ENCODE assay signal across 12 cellular contexts in the genomic region with DNA sequence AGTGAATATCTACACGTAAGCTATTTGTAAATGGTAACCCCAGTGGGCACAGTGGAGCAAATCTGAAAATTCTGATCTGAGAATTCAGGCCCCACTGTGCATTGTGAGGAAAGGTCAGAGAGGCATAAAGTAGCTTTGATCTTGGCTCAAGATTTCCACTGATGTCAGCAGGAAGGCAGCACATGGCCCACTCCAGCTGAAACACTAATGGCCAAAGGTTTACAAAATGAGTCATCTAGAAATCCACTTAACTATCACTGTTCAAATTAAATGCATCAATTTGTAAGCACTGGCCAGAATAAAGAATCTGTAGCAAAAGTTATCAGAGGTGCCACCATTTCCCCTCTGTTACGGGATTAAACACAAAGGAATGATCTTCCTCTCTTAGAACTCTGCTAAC.
DNase-seq lines count a peak whose midpoint lies in the region; ATAC-seq and TF ChIP-seq lines count a peak whose summit lies in the region.
"Had no signal": no experiment of that assay in that cellular context is flagged by ENCODE, and none has a peak within 500 bp of the region (broad histone marks: within the 10 kb centered on the region; RNA-seq: fewer than 3 reads in every experiment).

No MANE protein-coding gene starts in this region.

- POLR2A ChIA-PET in AG04450 (lab: Yijun Ruan, JAX): interaction anchor here (1.1 kb wide), 1 partner anchor 33 kb away, joined by 3 read pairs; no protein-coding TSS in a partner anchor
- POLR2A ChIA-PET in CD4-positive, alpha-beta memory T cell (lab: Charles Lee; ENCODE audit: partially characterized antibody): no interaction called here
- POLR2A ChIA-PET in activated CD4-positive, alpha-beta memory T cell treated with anti-CD3 and anti-CD28 coated beads, Interleukin-2, amount 10 ng/mL, durations not matched to agents 7 days and 5 days (lab: Charles Lee): no interaction called here

- CTCF ChIA-PET in AG04450 (lab: Charles Lee): interaction anchor here (1.1 kb wide), 2 partner anchors 10 to 113 kb away, joined by 3 to 5 read pairs; no protein-coding TSS in a partner anchor
- CTCF ChIA-PET in CD4-positive, alpha-beta memory T cell (lab: Charles Lee; ENCODE audit: partially characterized antibody): interaction anchor here (0.6 kb wide), 1 partner anchor 18 kb away, joined by 4 read pairs; no protein-coding TSS in a partner anchor
- CTCF ChIA-PET in activated CD4-positive, alpha-beta memory T cell treated with anti-CD3 and anti-CD28 coated beads, Interleukin-2, amount 10 ng/mL, durations not matched to agents 7 days and 5 days (lab: Charles Lee): interaction anchor here (1.0 kb wide), 1 partner anchor 9 kb away, joined by 3 read pairs; no protein-coding TSS in a partner anchor

- DNase-seq in AG04450 (ENCODE audit: low read depth, low spot score) (peak; percentile 41), HT1080 (ENCODE audit: low read depth) (peak; percentile 80), astrocyte of the spinal cord (ENCODE audit: low read depth, low spot score) (peak; percentile 86), SIG-M5 (lab: John Stamatoyannopoulos, UW) (no peak)
- DNase-seq in CD4-positive, alpha-beta memory T cell: no peak
- DNase-seq in activated CD4-positive, alpha-beta memory T cell treated with anti-CD3 and anti-CD28 coated beads, Interleukin-2, amount 10 ng/mL, durations not matched to agents 7 days and 5 days: no peak
- DNase-seq: CD8-positive, alpha-beta memory T cell; NCI-H1048; ovary had no signal

- peaks cover 0 to 9% (median 3%) of the 10 kb centered on the region in 4 donors for H3K36me3 ChIP-seq in liver (ENCODE audit: control insufficient read depth in 4 of 4, insufficient read depth in 3 of 4, low read depth in 1 of 4, low read length in 3 of 4)
- H3K36me3 ChIP-seq in CD4-positive, alpha-beta memory T cell (ENCODE audit: insufficient read depth, low read length): no peaks in the 10 kb centered on the region
- H3K36me3 ChIP-seq: ovary had no signal

- in situ Hi-C loops in astrocyte of the spinal cord (cut with HindIII; ENCODE audit: low sequenced_read_pairs): no loop called here

- no peak overlapping the region for H3K9ac ChIP-seq in liver (ENCODE audit: low read depth in 1 of 2, low read length in 2 of 2)

- ATAC-seq in GM19328 (IDR thresholded peaks at IDR 0.05; ENCODE audit: unreplicated experiment): no peak

- H3K4me1 ChIP-seq in liver (ENCODE audit: control insufficient read depth in 4 of 4, insufficient read depth in 4 of 4, low read length in 3 of 4): no peaks in the 10 kb centered on the region
- H3K4me1 ChIP-seq in CD4-positive, alpha-beta memory T cell (ENCODE audit: insufficient read depth, low read length): no peaks in the 10 kb centered on the region

- TF ChIP-seq CTCF in AG04450 (IDR thresholded peaks at IDR 0.05; ENCODE audit: low read depth, low read length) (no peak), astrocyte of the spinal cord (IDR thresholded peaks at IDR 0.05; ENCODE audit: low read depth, low read length) (no peak), liver (IDR thresholded peaks at IDR 0.05; ENCODE audit: low read depth, low read length, missing input control) (no peak)

- H3K27me3 ChIP-seq in AG04450 (ENCODE audit: control insufficient read depth, insufficient read depth, low read length) (no peaks in the 10 kb centered on the region), liver (ENCODE audit: control insufficient read depth in 4 of 4, insufficient read depth in 4 of 4, low read length in 3 of 4) (no peaks in the 10 kb centered on the region)
- H3K27me3 ChIP-seq in CD4-positive, alpha-beta memory T cell (ENCODE audit: insufficient read depth, low read length): no peaks in the 10 kb centered on the region
- H3K27me3 ChIP-seq: ovary had no signal

- H3K27ac Mint-ChIP-seq in CD4-positive, alpha-beta memory T cell: peak overlapping the region in 1 of 7 donors; percentile 14
- H3K27ac Mint-ChIP-seq in activated CD4-positive, alpha-beta memory T cell treated with anti-CD3 and anti-CD28 coated beads, Interleukin-2, amount 10 ng/mL, durations not matched to agents 7 days and 5 days: no peak overlapping the region
- H3K27ac Mint-ChIP-seq: CD8-positive, alpha-beta memory T cell had no signal

- no peaks in the 10 kb centered on the region for H3K36me3 Mint-ChIP-seq in CD4-positive, alpha-beta memory T cell
- no peaks in the 10 kb centered on the region for H3K36me3 Mint-ChIP-seq in activated CD4-positive, alpha-beta memory T cell treated with anti-CD3 and anti-CD28 coated beads, Interleukin-2, amount 10 ng/mL, durations not matched to agents 7 days and 5 days (ENCODE audit: low read depth)

- H3K9me3 ChIP-seq in AG04450 (ENCODE audit: control insufficient read depth, insufficient read depth, low read length) (no peaks in the 10 kb centered on the region), liver (ENCODE audit: control insufficient read depth in 4 of 4, low read length in 3 of 4) (no peaks in the 10 kb centered on the region)
- no peaks in the 10 kb centered on the region for H3K9me3 ChIP-seq in CD4-positive, alpha-beta memory T cell (ENCODE audit: control insufficient read depth in 1 of 2, low read length in 2 of 2)
- H3K9me3 ChIP-seq: ovary had no signal

- H3K4me3 ChIP-seq in AG04450 (ENCODE audit: low read depth, low read length) (no peak overlapping the region), astrocyte of the spinal cord (ENCODE audit: low read depth, low read length) (no peak overlapping the region), liver (ENCODE audit: low read depth in 1 of 3, low read length in 3 of 3) (no peak overlapping the region)
- H3K4me3 ChIP-seq in CD4-positive, alpha-beta memory T cell (ENCODE audit: low read length in 2 of 2): no peak overlapping the region
- H3K4me3 ChIP-seq: ovary, SK-N-MC had no signal

- no peak for TF ChIP-seq RAD21 in liver (IDR thresholded peaks at IDR 0.05)

- H3K27me3 Mint-ChIP-seq in CD4-positive, alpha-beta memory T cell: no peaks in the 10 kb centered on the region
- peaks cover 7% of the 10 kb centered on the region for H3K27me3 Mint-ChIP-seq in activated CD4-positive, alpha-beta memory T cell treated with anti-CD3 and anti-CD28 coated beads, Interleukin-2, amount 10 ng/mL, durations not matched to agents 7 days and 5 days

- H3K27ac ChIP-seq in AG04450 (ENCODE audit: low read depth, low read length) (peak overlapping the region; percentile 83), liver (ENCODE audit: low read depth in 1 of 2, low read length in 2 of 2) (no peak overlapping the region)
- H3K27ac ChIP-seq in CD4-positive, alpha-beta memory T cell (ENCODE audit: low read depth, low read length): no peak overlapping the region
- H3K27ac ChIP-seq: ovary, SK-N-MC had no signal

- H3K4me1 Mint-ChIP-seq in CD4-positive, alpha-beta memory T cell: peaks cover 0 to 7% (median 1%) of the 10 kb centered on the region in 4 donors
- peaks cover 15% of the 10 kb centered on the region for H3K4me1 Mint-ChIP-seq in activated CD4-positive, alpha-beta memory T cell treated with anti-CD3 and anti-CD28 coated beads, Interleukin-2, amount 10 ng/mL, durations not matched to agents 7 days and 5 days
- H3K4me1 Mint-ChIP-seq: CD8-positive, alpha-beta memory T cell had no signal

- intact Hi-C loops in CD4-positive, alpha-beta memory T cell (cut with micrococcal nuclease): no loop called here

- WGBS in liver: 92% methylated on average over 2 of the region's 2 CpGs

- no peak overlapping the region for H3K4me3 Mint-ChIP-seq in CD4-positive, alpha-beta memory T cell
- no peak overlapping the region for H3K4me3 Mint-ChIP-seq in activated CD4-positive, alpha-beta memory T cell treated with anti-CD3 and anti-CD28 coated beads, Interleukin-2, amount 10 ng/mL, durations not matched to agents 7 days and 5 days
- H3K4me3 Mint-ChIP-seq: CD8-positive, alpha-beta memory T cell had no signal

- peaks cover 0 to 3% (median 0%) of the 10 kb centered on the region in 8 donors for H3K9me3 Mint-ChIP-seq in CD4-positive, alpha-beta memory T cell
- no peaks in the 10 kb centered on the region for H3K9me3 Mint-ChIP-seq in activated CD4-positive, alpha-beta memory T cell treated with anti-CD3 and anti-CD28 coated beads, Interleukin-2, amount 10 ng/mL, durations not matched to agents 7 days and 5 days
- H3K9me3 Mint-ChIP-seq: CD8-positive, alpha-beta memory T cell had no signal

TF ChIP-seq in liver, 16 proteins besides CTCF, POLR2A, EP300 and RAD21 (continues in another document):
- TF ChIP-seq, protein P1, sequence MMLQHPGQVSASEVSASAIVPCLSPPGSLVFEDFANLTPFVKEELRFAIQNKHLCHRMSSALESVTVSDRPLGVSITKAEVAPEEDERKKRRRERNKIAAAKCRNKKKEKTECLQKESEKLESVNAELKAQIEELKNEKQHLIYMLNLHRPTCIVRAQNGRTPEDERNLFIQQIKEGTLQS (IDR thresholded peaks at IDR 0.05): no peak
- TF ChIP-seq FOXA1 (IDR thresholded peaks at IDR 0.05) (no peak), HNF4G (IDR thresholded peaks at IDR 0.05) (no peak), EGR1 (IDR thresholded peaks at IDR 0.05; ENCODE audit: low read depth in 2 of 2) (no peak), RXRA (IDR thresholded peaks at IDR 0.05) (peak in 1 of 2 donors; percentile 28), SP1 (IDR thresholded peaks at IDR 0.05) (no peak), JUND (IDR thresholded peaks at IDR 0.05) (peak in 1 of 2 donors; percentile 70), GABPA (IDR thresholded peaks at IDR 0.05 in 1 of 2, conservative IDR thresholded peaks at IDR 0.05 in 1 of 2) (no peak), TAF1 (conservative IDR thresholded peaks at IDR 0.05) (no peak), YY1 (IDR thresholded peaks at IDR 0.05) (no peak), NR2F2 (IDR thresholded peaks at IDR 0.05) (no peak)
- TF ChIP-seq, protein P2, sequence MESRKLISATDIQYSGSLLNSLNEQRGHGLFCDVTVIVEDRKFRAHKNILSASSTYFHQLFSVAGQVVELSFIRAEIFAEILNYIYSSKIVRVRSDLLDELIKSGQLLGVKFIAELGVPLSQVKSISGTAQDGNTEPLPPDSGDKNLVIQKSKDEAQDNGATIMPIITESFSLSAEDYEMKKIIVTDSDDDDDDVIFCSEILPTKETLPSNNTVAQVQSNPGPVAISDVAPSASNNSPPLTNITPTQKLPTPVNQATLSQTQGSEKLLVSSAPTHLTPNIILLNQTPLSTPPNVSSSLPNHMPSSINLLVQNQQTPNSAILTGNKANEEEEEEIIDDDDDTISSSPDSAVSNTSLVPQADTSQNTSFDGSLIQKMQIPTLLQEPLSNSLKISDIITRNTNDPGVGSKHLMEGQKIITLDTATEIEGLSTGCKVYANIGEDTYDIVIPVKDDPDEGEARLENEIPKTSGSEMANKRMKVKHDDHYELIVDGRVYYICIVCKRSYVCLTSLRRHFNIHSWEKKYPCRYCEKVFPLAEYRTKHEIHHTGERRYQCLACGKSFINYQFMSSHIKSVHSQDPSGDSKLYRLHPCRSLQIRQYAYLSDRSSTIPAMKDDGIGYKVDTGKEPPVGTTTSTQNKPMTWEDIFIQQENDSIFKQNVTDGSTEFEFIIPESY (IDR thresholded peaks at IDR 0.05): no peak

Comparison
In these comparisons a context has a peak if more than half of its experiments do, and no peak if none do; other contexts are left out.
1. DNase-seq: peak in AG04450 (single experiment), HT1080 (single experiment) and astrocyte of the spinal cord (single experiment); none in CD4-positive, alpha-beta memory T cell (0 of 5), SIG-M5 (single experiment) and activated CD4-positive, alpha-beta memory T cell treated with anti-CD3 and anti-CD28 coated beads, Interleukin-2, amount 10 ng/mL, durations not matched to agents 7 days and 5 days (single experiment).